ENCODE assay signal across 14 cellular contexts in genomic region chr21:44380876-44381275, GRCh38. TPM values are rescaled to one million over a fixed set of nuclear protein-coding genes. Genes with fewer than 3 reads are reported as not detected.
DNase-seq lines count a peak whose midpoint lies in the region; ATAC-seq and TF ChIP-seq lines count a peak whose summit lies in the region.
"Had no signal": no experiment of that assay in that cellular context is flagged by ENCODE, and none has a peak within 500 bp of the region (broad histone marks: within the 10 kb centered on the region; RNA-seq: fewer than 3 reads in every experiment).

No MANE protein-coding gene starts in this region.

- H3K4me1 ChIP-seq in osteoblast (ENCODE audit: insufficient read depth, low read length) = no peaks in the 10 kb centered on the region
- H3K4me1 ChIP-seq: A549 had no signal

- peaks cover 3% of the 10 kb centered on the region for H3K9me3 ChIP-seq in osteoblast (ENCODE audit: low read depth, low read length)

- H3K4me2 ChIP-seq in osteoblast (ENCODE audit: insufficient read depth, low read length) = no peak overlapping the region
- H3K4me2 ChIP-seq: A549 had no signal

- H3K79me2 ChIP-seq in osteoblast (ENCODE audit: insufficient read depth, low read length) = no peaks in the 10 kb centered on the region

- ATAC-seq in HG03159 (IDR thresholded peaks at IDR 0.05; ENCODE audit: unreplicated experiment) (no peak), GM19324 (IDR thresholded peaks at IDR 0.05; ENCODE audit: low FRiP score, unreplicated experiment) (no peak)
- ATAC-seq: A549; CD8-positive, alpha-beta T cell had no signal

- no peaks in the 10 kb centered on the region for H3K36me3 ChIP-seq in osteoblast (ENCODE audit: insufficient read depth, low read length)

- H3K4me3 ChIP-seq in coronary artery (no peak overlapping the region), osteoblast (ENCODE audit: insufficient read depth, low read length) (no peak overlapping the region)
- H3K4me3 ChIP-seq: A549 had no signal

- H2AFZ ChIP-seq in osteoblast (ENCODE audit: low read length) = no peak overlapping the region

- DNase-seq in coronary artery (ENCODE audit: low spot score) (peak; percentile 33), mesenteric fat pad (ENCODE audit: low spot score) (peak; percentile 75), osteoblast (ENCODE audit: insufficient read length, low spot score, missing footprints) (peak; percentile 66), ureter (ENCODE audit: low spot score) (peak; percentile 36), HK-2 (ENCODE audit: unreplicated experiment) (no peak)
- DNase-seq: CD8-positive, alpha-beta T cell; COR-L47; DND-41; GDM1; IMR-90 had no signal

- H4K20me1 ChIP-seq in osteoblast (ENCODE audit: insufficient read depth, low read length) = no peaks in the 10 kb centered on the region

- peaks cover 7% of the 10 kb centered on the region for H3K27me3 ChIP-seq in osteoblast (ENCODE audit: insufficient read depth, low read length)

- no peak overlapping the region for H3K27ac ChIP-seq in coronary artery
- no peak overlapping the region for H3K27ac ChIP-seq in osteoblast (ENCODE audit: low read depth, low read length)
- H3K27ac ChIP-seq: A549 had no signal

- TF ChIP-seq CTCF in coronary artery (IDR thresholded peaks at IDR 0.05) (no peak), osteoblast (IDR thresholded peaks at IDR 0.05; ENCODE audit: extremely low read depth, low read depth, low read length) (no peak)

RNA-seq across cellular contexts. Expression of gene TRPM2, which starts 27.5 kb away (rescaled TPM):
- total RNA-seq in mesenteric fat pad (12.0 TPM), osteoblast (under 0.01 and 0.36 TPM in 2 replicates), ureter (10.0 TPM)
- total RNA-seq: HT-29, IMR-90 had no signal

RNA-seq across cellular contexts. Expression of gene CFAP410, which starts 41.7 kb away (rescaled TPM):
- total RNA-seq in mesenteric fat pad (17.4 TPM), osteoblast (14.5 and 15.0 TPM in 2 replicates), ureter (20.2 TPM)
